In genomic region chrX:54452920-54453319, GRCh38 we compare ENCODE assay signal across 13 cellular contexts. TPM values are rescaled to one million over a fixed set of nuclear protein-coding genes. Genes with fewer than 3 reads are reported as not detected.
A peak's percentile ranks its signal among the peaks of the same experiment; 100 is the strongest.
DNase-seq lines count a peak whose midpoint lies in the region; ATAC-seq and TF ChIP-seq lines count a peak whose summit lies in the region.
"Had no signal": no experiment of that assay in that cellular context is flagged by ENCODE, and none has a peak within 500 bp of the region (broad histone marks: within the 10 kb centered on the region; RNA-seq: fewer than 3 reads in every experiment).

No MANE protein-coding gene starts in this region.

- H3K27me3 ChIP-seq in H7 (ENCODE audit: control insufficient read depth, insufficient read depth, low read length) (no peaks in the 10 kb centered on the region), foreskin keratinocyte (no peaks in the 10 kb centered on the region), thyroid gland (no peaks in the 10 kb centered on the region)
- H3K27me3 ChIP-seq: adrenal gland had no signal

- peaks cover 3% of the 10 kb centered on the region for H3K36me3 ChIP-seq in H7 (replicated peaks; ENCODE audit: control insufficient read depth, insufficient read depth, low read length)
- H3K36me3 ChIP-seq in thyroid gland: no peaks in the 10 kb centered on the region
- H3K36me3 ChIP-seq: adrenal gland had no signal

- peak; percentile 2 for TF ChIP-seq CTCF in AG09319 (IDR thresholded peaks at IDR 0.05; ENCODE audit: low read depth, low read length)
- peak; percentile 30 for TF ChIP-seq CTCF in foreskin keratinocyte (conservative IDR thresholded peaks at IDR 0.05)
- TF ChIP-seq CTCF in thyroid gland (IDR thresholded peaks at IDR 0.05): no peak

- H3K4me3 ChIP-seq in H7 (ENCODE audit: insufficient read depth, low read depth, low read length) (no peak overlapping the region), thyroid gland (replicated peaks in 1 of 3) (no peak overlapping the region)
- H3K4me3 ChIP-seq: adrenal gland, psoas muscle had no signal

- intact Hi-C loops in thyroid gland (cut with DNase I): no loop called here

- H3K27ac ChIP-seq in foreskin keratinocyte (no peak overlapping the region), thyroid gland (no peak overlapping the region)
- H3K27ac ChIP-seq: adrenal gland, psoas muscle had no signal

- H3K4me1 ChIP-seq in foreskin keratinocyte: no peaks in the 10 kb centered on the region
- H3K4me1 ChIP-seq in thyroid gland: no peaks in the 10 kb centered on the region
- H3K4me1 ChIP-seq: adrenal gland, psoas muscle had no signal

- peak; percentile 46 for ATAC-seq in foreskin keratinocyte
- ATAC-seq: psoas muscle had no signal

- WGBS in thyroid gland, 2 donors: 52 to 57% methylated on average over 2 of the region's 2 CpGs

- no peak for DNase-seq in AG09319 (ENCODE audit: extremely low read depth, low read depth)
- peak; percentile 71 for DNase-seq in H7
- peak; percentile 24 for DNase-seq in SHP77 treated with DMSO at 0.1 percent for 48 hours (lab: John Stamatoyannopoulos, UW)
- DNase-seq in foreskin keratinocyte: no peak
- no peak for DNase-seq in thyroid gland
- no peak for DNase-seq in DMS153 (lab: John Stamatoyannopoulos, UW)
- no peak for DNase-seq in activated effector memory CD4-positive, alpha-beta T cell treated with anti-CD3 and anti-CD28 coated beads, Interleukin-2, amount 50 U/mL, for 16 hours
- DNase-seq in SKM-1 (lab: John Stamatoyannopoulos, UW; ENCODE audit: unreplicated experiment): no peak
- DNase-seq: activated CD4-positive, CD25-positive, alpha-beta regulatory T cell treated with anti-CD3 and anti-CD28 coated beads, Interleukin-2, amount 50 U/mL, for 72 hours; adrenal gland; DMS79 treated with DMSO at 0.1 percent for 48 hours; NCI-H510A treated with DMSO at 0.1 percent for 48 hours; psoas muscle had no signal

- TF ChIP-seq POLR2A in thyroid gland (IDR thresholded peaks at IDR 0.05): no peak

- no peaks in the 10 kb centered on the region for H3K9me3 ChIP-seq in thyroid gland
- H3K9me3 ChIP-seq: adrenal gland, psoas muscle had no signal

RNA-seq across cellular contexts. Expression of gene TSR2, which starts 12.7 kb away (rescaled TPM):
- 16.2 and 16.3 TPM in 2 replicates for total RNA-seq in H7 (2014; rRNA removed; shearing (Covaris generic))
- total RNA-seq in foreskin keratinocyte: 33.6 and 39.8 TPM in 2 replicates
- 49.5 and 51.4 TPM in 2 replicates for polyA plus RNA-seq in foreskin keratinocyte
- 10 to 100 TPM; 27.9 to 39.0 (median 34.3) TPM for total RNA-seq in thyroid gland

RNA-seq across cellular contexts. Expression of gene FGD1, which starts 43.1 kb away (rescaled TPM):
- total RNA-seq in H7 (2014; rRNA removed; shearing (Covaris generic)): 22.4 and 22.9 TPM in 2 replicates
- total RNA-seq in foreskin keratinocyte (10.2 and 10.9 TPM in 2 replicates), thyroid gland (1 to 10 TPM; 3.0 to 7.1 (median 4.2) TPM)
- polyA plus RNA-seq in foreskin keratinocyte: 8.5 and 9.0 TPM in 2 replicates

Comparison
In these comparisons a context has a peak if more than half of its experiments do, and no peak if none do; other contexts are left out.
1. DNase-seq: peak in H7 (single experiment) and SHP77 treated with DMSO at 0.1 percent for 48 hours (single experiment); none in AG09319 (single experiment), foreskin keratinocyte (0 of 2), thyroid gland (0 of 2), DMS153 (single experiment), activated effector memory CD4-positive, alpha-beta T cell treated with anti-CD3 and anti-CD28 coated beads, Interleukin-2, amount 50 U/mL, for 16 hours (single experiment) and SKM-1 (single experiment).
2. CTCF ChIP-seq: peak in AG09319 (single experiment) and foreskin keratinocyte (single experiment); none in thyroid gland (0 of 6).